Comparison of ENCODE assay signal across 26 cellular contexts in genomic region chr5:143930561-143930960, GRCh38.
"Had no signal": no experiment of that assay in that cellular context is flagged by ENCODE, and none has a peak within 500 bp of the region (broad histone marks: within the 10 kb centered on the region; RNA-seq: fewer than 3 reads in every experiment).

No MANE protein-coding gene starts in this region.

- ATAC-seq: stimulated activated effector memory CD8-positive, alpha-beta T cell treated with anti-CD3 and anti-CD28 coated beads, Interleukin-12 subunit alpha, Interleukin-12 subunit beta, amount 100 ng/mL, for 72 hours; stimulated activated memory B cell treated with anti-CD40 and anti-IgM and Interleukin-4, amounts not matched to agents 10 μg/mL and 1 μg/mL and 100 μg/mL, for 72 hours; stimulated activated naive B cell treated with anti-CD40 and anti-IgM and Interleukin-4, amounts not matched to agents 10 μg/mL and 1 μg/mL and 100 μg/mL, for 72 hours; stimulated activated naive CD8-positive, alpha-beta T cell treated with anti-CD3 and anti-CD28 coated beads, Interleukin-15, amount 100 ng/mL, for 72 hours; stimulated activated naive CD8-positive, alpha-beta T cell treated with anti-CD3 and anti-CD28 coated beads, Interleukin-15, Interleukin-2, amounts not matched to agents 100 U/mL and 50 U/mL, for 24 hours; upper lobe of right lung had no signal

- H3K36me3 ChIP-seq: stomach, suprapubic skin, thoracic aorta, thyroid gland, tibial artery, tibial nerve, transverse colon, upper lobe of left lung, upper lobe of right lung, uterus, vagina had no signal

- FAIRE-seq: urothelium cell line had no signal

- H3K4me3 ChIP-seq: stomach, suprapubic skin, testis, thoracic aorta, thyroid gland, tibial artery, tibial nerve, transverse colon, upper lobe of left lung, upper lobe of right lung, uterus, vagina had no signal

- H3K27me3 ChIP-seq: stomach, suprapubic skin, testis, thyroid gland, tibial artery, tibial nerve, transverse colon, upper lobe of left lung, upper lobe of right lung, uterus, vagina had no signal

- H3K27ac ChIP-seq: suprapubic skin, testis, thoracic aorta, tibial artery, tibial nerve, transverse colon, upper lobe of left lung, upper lobe of right lung, uterus, vagina had no signal

- H3K9me3 ChIP-seq: suprapubic skin, testis, thoracic aorta, thyroid gland, upper lobe of right lung, uterus, vagina had no signal

- H3K4me1 ChIP-seq: stomach, suprapubic skin, testis, tibial artery, tibial nerve, transverse colon, upper lobe of left lung, upper lobe of right lung, uterus, vagina had no signal

- DNase-seq: stimulated activated CD4-positive, alpha-beta T cell treated with anti-CD3 and anti-CD28 coated beads, Interleukin-2, amount 100 ng/mL, for 48 hours; stimulated activated CD4-positive, alpha-beta T cell treated with anti-CD3 and anti-CD28 coated beads, Interleukin-4, amount 100 ng/mL, for 1 hour; stimulated activated CD4-positive, alpha-beta T cell treated with anti-CD3 and anti-CD28 coated beads, Interleukin-4, amount 100 ng/mL, for 24 hours; stimulated activated CD4-positive, alpha-beta T cell treated with anti-CD3 and anti-CD28 coated beads, Interleukin-4, amount 100 ng/mL, for 4 hours; stimulated activated CD8-positive, alpha-beta memory T cell treated with anti-CD3 and anti-CD28 coated beads, Interleukin-4, amount 100 ng/mL, for 48 hours; stimulated activated naive B cell treated with anti-CD40 and anti-IgM and Interleukin-4, amounts not matched to agents 10 μg/mL and 1 μg/mL and 100 μg/mL, for 72 hours; stimulated activated naive CD4-positive, alpha-beta T cell; stimulated activated naive CD4-positive, alpha-beta T cell treated with Interleukin-2 at 50 U/mL for 16 hours; stimulated activated naive CD8-positive, alpha-beta T cell treated with anti-CD3 and anti-CD28 coated beads, Interleukin-15, amount 100 ng/mL, for 72 hours; stimulated activated naive CD8-positive, alpha-beta T cell treated with anti-CD3 and anti-CD28 coated beads, Interleukin-15, Interleukin-2, amounts not matched to agents 100 U/mL and 50 U/mL, for 24 hours; stomach; testis; thyroid gland; tibial artery; transverse colon; trophoblast cell; upper lobe of left lung; upper lobe of right lung; uterus had no signal
